ENCODE assay signal across 1 cellular context in genomic region chr10:128295003-128295402, GRCh38.
TF ChIP-seq lines count a peak whose summit lies in the region.

No MANE protein-coding gene starts in this region.

TF ChIP-seq in GM23338, 12 proteins besides CTCF, POLR2A, EP300 and RAD21 (continued from another document):
- TF ChIP-seq ZNF462 (CRISPR knock-in tag; IDR thresholded peaks at IDR 0.05) (no peak), JUNB (IDR thresholded peaks at IDR 0.05; ENCODE audit: unreplicated experiment) (no peak)
